7 cellular contexts compared by ENCODE assay signal in genomic region chrX:24498181-24498580, GRCh38. TPM values are rescaled to one million over a fixed set of nuclear protein-coding genes. Genes with fewer than 3 reads are reported as not detected.
A peak's percentile ranks its signal among the peaks of the same experiment; 100 is the strongest.
DNase-seq lines count a peak whose midpoint lies in the region; FAIRE-seq and TF ChIP-seq lines count a peak whose summit lies in the region.

No MANE protein-coding gene starts in this region.

- H3K4me1 ChIP-seq in Peyer's patch = peaks cover 0 to 23% (median 0%) of the 10 kb centered on the region in 4 donors

- peak overlapping the region in 2 of 4 donors; percentile 10 to 39 for H3K27ac ChIP-seq in Peyer's patch

- H3K27ac Mint-ChIP-seq in neural crest cell (ENCODE audit: unreplicated experiment) = peak overlapping the region; percentile 57

- H3K36me3 Mint-ChIP-seq in neural crest cell (ENCODE audit: low read depth) = peaks cover 5% of the 10 kb centered on the region

- H3K27me3 ChIP-seq in Peyer's patch = no peaks in the 10 kb centered on the region

- H3K4me3 Mint-ChIP-seq in neural crest cell = no peak overlapping the region

- TF ChIP-seq CTCF in Peyer's patch (IDR thresholded peaks at IDR 0.05) (peak in 4 of 6 experiments; percentile 30 to 46 (median 42)), neural crest cell (conservative IDR thresholded peaks at IDR 0.05) (peak; percentile 45)

- no peaks in the 10 kb centered on the region for H3K27me3 Mint-ChIP-seq in neural crest cell (ENCODE audit: low read depth)

- no peak for DNase-seq in GM12892 (ENCODE audit: insufficient read length)
- DNase-seq in Peyer's patch = peak in 1 of 3 donors; percentile 54
- DNase-seq in dermis microvascular lymphatic vessel endothelial cell (ENCODE audit: low read depth in 2 of 2) = peak; percentile 14 to 30
- DNase-seq in neural crest cell (ENCODE audit: low read depth, low spot score) = no peak
- DNase-seq in HK-2 (ENCODE audit: unreplicated experiment) = no peak
- DNase-seq in GM19240 (ENCODE audit: insufficient read length, low spot score) = no peak
- DNase-seq in NCI-H510A treated with DMSO at 0.1 percent for 48 hours (lab: John Stamatoyannopoulos, UW) = no peak

- H3K9me3 ChIP-seq in Peyer's patch = no peaks in the 10 kb centered on the region

- H3K4me3 ChIP-seq in Peyer's patch = no peak overlapping the region

- H3K9me3 Mint-ChIP-seq in neural crest cell = no peaks in the 10 kb centered on the region

- peaks cover 12% of the 10 kb centered on the region for H3K4me1 Mint-ChIP-seq in neural crest cell

- no peak for TF ChIP-seq POLR2A in GM12892 (IDR thresholded peaks at IDR 0.05; ENCODE audit: low read depth, low read length)
- TF ChIP-seq POLR2A in Peyer's patch (IDR thresholded peaks at IDR 0.05) = no peak

- FAIRE-seq in GM12892 (lab: Jason Lieb, UNC) = peak; percentile 79

- peaks cover 0 to 5% (median 0%) of the 10 kb centered on the region in 3 donors for H3K36me3 ChIP-seq in Peyer's patch

RNA-seq across cellular contexts. Expression of gene PDK3, which starts 33.1 kb away (rescaled TPM):
- polyA plus RNA-seq in GM12892 (2012; ENCODE audit: missing spikeins) = 23.7 TPM
- total RNA-seq in Peyer's patch = 10 to 100 TPM; 26.4 to 56.0 (median 32.5) TPM
- 3.0 and 3.7 TPM in 2 replicates for total RNA-seq in dermis microvascular lymphatic vessel endothelial cell
- total RNA-seq in neural crest cell = 21.1 and 22.0 TPM in 2 replicates

Comparison
In these comparisons a context has a peak if more than half of its experiments do, and no peak if none do; other contexts are left out.
1. DNase-seq: peak in dermis microvascular lymphatic vessel endothelial cell (2 of 2); none in GM12892 (single experiment), neural crest cell (single experiment), HK-2 (single experiment), GM19240 (single experiment) and NCI-H510A treated with DMSO at 0.1 percent for 48 hours (single experiment).